15 cellular contexts compared by ENCODE assay signal in genomic region chr2:241339839-241340471, GRCh38. TPM values are rescaled to one million over a fixed set of nuclear protein-coding genes. Genes with fewer than 3 reads are reported as not detected.
DNase-seq lines count a peak whose midpoint lies in the region; ATAC-seq and TF ChIP-seq lines count a peak whose summit lies in the region.
"Had no signal": no experiment of that assay in that cellular context is flagged by ENCODE, and none has a peak within 500 bp of the region (broad histone marks: within the 10 kb centered on the region; RNA-seq: fewer than 3 reads in every experiment).

No MANE protein-coding gene starts in this region.

- peak overlapping the region; percentile 21 for H3K27ac ChIP-seq in left ventricle myocardium inferior (replicated peaks)

- H3K9me3 Mint-ChIP-seq in activated T-helper 1 cell treated with anti-CD3 and anti-CD28 coated beads, Interleukin-12 subunit alpha, Interleukin-12 subunit beta, Interleukin-2, Interleukin-4 antibody, amounts not matched to agents 30 ng/mL and 10 ng/mL and 1 ng/mL, durations not matched to agents 14 hours and 24 hours and 36 hours: no peaks in the 10 kb centered on the region

- TF ChIP-seq CTCF in left ventricle myocardium inferior (IDR thresholded peaks at IDR 0.05; ENCODE audit: borderline replicate concordance): no peak

- H3K4me1 ChIP-seq in left ventricle myocardium inferior: peaks cover 16% of the 10 kb centered on the region

- no peaks in the 10 kb centered on the region for H3K9me3 ChIP-seq in left ventricle myocardium inferior (replicated peaks)

- H3K27me3 Mint-ChIP-seq in activated T-helper 1 cell treated with anti-CD3 and anti-CD28 coated beads, Interleukin-12 subunit alpha, Interleukin-12 subunit beta, Interleukin-2, Interleukin-4 antibody, amounts not matched to agents 30 ng/mL and 10 ng/mL and 1 ng/mL, durations not matched to agents 14 hours and 24 hours and 36 hours (ENCODE audit: insufficient read depth): no peaks in the 10 kb centered on the region

- DNase-seq in left ventricle myocardium inferior: no peak
- DNase-seq in Right ventricle myocardium inferior (ENCODE audit: missing footprints): no peak
- no peak for DNase-seq in activated T-helper 1 cell treated with anti-CD3 and anti-CD28 coated beads, Interleukin-12 subunit alpha, Interleukin-12 subunit beta, Interleukin-2, Interleukin-4 antibody, amounts not matched to agents 30 ng/mL and 10 ng/mL and 1 ng/mL, durations not matched to agents 14 hours and 24 hours and 36 hours (ENCODE audit: low spot score)
- no peak for DNase-seq in left lobe of liver (ENCODE audit: low spot score)
- no peak for DNase-seq in kidney glomerular epithelial cell (lab: John Stamatoyannopoulos, UW)
- DNase-seq in NCI-H446 (lab: John Stamatoyannopoulos, UW): no peak
- DNase-seq in SHP77 treated with DMSO at 0.1 percent for 48 hours (lab: John Stamatoyannopoulos, UW): no peak
- DNase-seq: activated CD4-positive, alpha-beta T cell treated with anti-CD3 and anti-CD28 coated beads for 48 hours; activated effector memory CD4-positive, alpha-beta T cell treated with Interleukin-2 at 50 U/mL for 16 hours; left cardiac atrium; trophoblast cell had no signal

- H3K4me3 Mint-ChIP-seq in activated T-helper 1 cell treated with anti-CD3 and anti-CD28 coated beads, Interleukin-12 subunit alpha, Interleukin-12 subunit beta, Interleukin-2, Interleukin-4 antibody, amounts not matched to agents 30 ng/mL and 10 ng/mL and 1 ng/mL, durations not matched to agents 14 hours and 24 hours and 36 hours: peak overlapping the region; percentile 11

- no peaks in the 10 kb centered on the region for H3K27me3 ChIP-seq in left ventricle myocardium inferior (ENCODE audit: low read depth)
- H3K27me3 ChIP-seq: cardiac muscle cell had no signal

- ATAC-seq in Right ventricle myocardium inferior (no peak), left lobe of liver (peak; percentile 48), HG03039 (IDR thresholded peaks at IDR 0.05; ENCODE audit: unreplicated experiment) (no peak)
- ATAC-seq: HCT116, Panc1 had no signal

- peaks cover 57% of the 10 kb centered on the region for H3K36me3 Mint-ChIP-seq in activated T-helper 1 cell treated with anti-CD3 and anti-CD28 coated beads, Interleukin-12 subunit alpha, Interleukin-12 subunit beta, Interleukin-2, Interleukin-4 antibody, amounts not matched to agents 30 ng/mL and 10 ng/mL and 1 ng/mL, durations not matched to agents 14 hours and 24 hours and 36 hours (ENCODE audit: low read depth)

- no peak overlapping the region for H3K4me3 ChIP-seq in left ventricle myocardium inferior
- H3K4me3 ChIP-seq: cardiac muscle cell had no signal

- H3K36me3 ChIP-seq in left ventricle myocardium inferior: peaks cover 73% of the 10 kb centered on the region

- no peak overlapping the region for H3K27ac Mint-ChIP-seq in activated T-helper 1 cell treated with anti-CD3 and anti-CD28 coated beads, Interleukin-12 subunit alpha, Interleukin-12 subunit beta, Interleukin-2, Interleukin-4 antibody, amounts not matched to agents 30 ng/mL and 10 ng/mL and 1 ng/mL, durations not matched to agents 14 hours and 24 hours and 36 hours

- intact Hi-C loops in left ventricle myocardium inferior (cut with micrococcal nuclease): no loop called here
- intact Hi-C loops in Right ventricle myocardium inferior (cut with DNase I): no loop called here
- intact Hi-C loops in activated T-helper 1 cell treated with anti-CD3 and anti-CD28 coated beads, Interleukin-12 subunit alpha, Interleukin-12 subunit beta, Interleukin-2, Interleukin-4 antibody, amounts not matched to agents 30 ng/mL and 10 ng/mL and 1 ng/mL, durations not matched to agents 14 hours and 24 hours and 36 hours (cut with micrococcal nuclease): no loop called here

- peaks cover 47% of the 10 kb centered on the region for H3K4me1 Mint-ChIP-seq in activated T-helper 1 cell treated with anti-CD3 and anti-CD28 coated beads, Interleukin-12 subunit alpha, Interleukin-12 subunit beta, Interleukin-2, Interleukin-4 antibody, amounts not matched to agents 30 ng/mL and 10 ng/mL and 1 ng/mL, durations not matched to agents 14 hours and 24 hours and 36 hours (ENCODE audit: low read depth)

RNA-seq across cellular contexts. Expression of gene FARP2, which starts 16.1 kb away (rescaled TPM):
- total RNA-seq in left ventricle myocardium inferior: 16.5 TPM
- total RNA-seq in Right ventricle myocardium inferior: 15.0 TPM
- total RNA-seq in activated T-helper 1 cell treated with anti-CD3 and anti-CD28 coated beads, Interleukin-12 subunit alpha, Interleukin-12 subunit beta, Interleukin-2, Interleukin-4 antibody, amounts not matched to agents 30 ng/mL and 10 ng/mL and 1 ng/mL, durations not matched to agents 14 hours and 24 hours and 36 hours: 36.6 and 40.9 TPM in 2 replicates
- total RNA-seq in left lobe of liver: 27.6 TPM

RNA-seq across cellular contexts. Expression of gene SEPTIN2, which starts 24.2 kb away (rescaled TPM):
- total RNA-seq in left ventricle myocardium inferior (187 TPM), Right ventricle myocardium inferior (150 TPM), left lobe of liver (74.5 TPM)
- total RNA-seq in activated T-helper 1 cell treated with anti-CD3 and anti-CD28 coated beads, Interleukin-12 subunit alpha, Interleukin-12 subunit beta, Interleukin-2, Interleukin-4 antibody, amounts not matched to agents 30 ng/mL and 10 ng/mL and 1 ng/mL, durations not matched to agents 14 hours and 24 hours and 36 hours: 203 and 219 TPM in 2 replicates

RNA-seq across cellular contexts. Expression of gene HDLBP, which starts 24.5 kb away (rescaled TPM):
- 365 TPM for total RNA-seq in left ventricle myocardium inferior
- total RNA-seq in Right ventricle myocardium inferior: 393 TPM
- 270 and 273 TPM in 2 replicates for total RNA-seq in activated T-helper 1 cell treated with anti-CD3 and anti-CD28 coated beads, Interleukin-12 subunit alpha, Interleukin-12 subunit beta, Interleukin-2, Interleukin-4 antibody, amounts not matched to agents 30 ng/mL and 10 ng/mL and 1 ng/mL, durations not matched to agents 14 hours and 24 hours and 36 hours
- total RNA-seq in left lobe of liver: 490 TPM
